ENCODE assay signal across 14 cellular contexts in the genomic region with DNA sequence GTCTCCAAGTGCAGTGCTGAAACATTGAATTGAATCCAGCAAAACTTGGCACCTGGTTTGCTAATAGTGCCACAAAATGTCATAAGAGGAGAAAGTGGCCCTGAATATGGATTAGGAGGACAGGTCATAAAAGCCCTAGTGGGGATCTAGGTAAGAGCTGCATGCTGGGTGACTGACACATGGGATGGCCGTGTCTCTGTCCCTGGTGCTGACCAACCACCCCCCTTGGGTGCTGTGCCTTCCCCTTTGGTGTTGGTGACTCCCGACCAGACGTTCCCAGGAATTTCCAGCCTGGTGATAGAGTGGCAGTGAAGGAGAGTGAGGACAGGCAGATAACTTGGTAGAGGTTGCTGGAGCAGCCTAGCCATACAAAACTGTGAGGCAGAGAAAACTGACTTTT.
A peak's percentile ranks its signal among the peaks of the same experiment; 100 is the strongest.
DNase-seq lines count a peak whose midpoint lies in the region; ATAC-seq and TF ChIP-seq lines count a peak whose summit lies in the region.
"Had no signal": no experiment of that assay in that cellular context is flagged by ENCODE, and none has a peak within 500 bp of the region (broad histone marks: within the 10 kb centered on the region; RNA-seq: fewer than 3 reads in every experiment).

No MANE protein-coding gene starts in this region.

- no peak overlapping the region for H2AFZ ChIP-seq in smooth muscle cell (ENCODE audit: low read depth)

- H3K4me3 ChIP-seq in RWPE2 (ENCODE audit: severe bottlenecking) (no peak overlapping the region), smooth muscle cell (no peak overlapping the region)

- no peak overlapping the region for H3K9ac ChIP-seq in smooth muscle cell (ENCODE audit: low read depth)

- H3K79me2 ChIP-seq in smooth muscle cell (ENCODE audit: low read depth): no peaks in the 10 kb centered on the region

- WGBS in smooth muscle cell (ENCODE audit: low lambda C conversion rate): 50% methylated on average over 3 of the region's 3 CpGs

- H3K36me3 Mint-ChIP-seq in activated CD4-positive, alpha-beta memory T cell treated with anti-CD3 and anti-CD28 coated beads for 36 hours: no peaks in the 10 kb centered on the region
- no peaks in the 10 kb centered on the region for H3K36me3 Mint-ChIP-seq in activated CD4-positive, alpha-beta memory T cell treated with anti-CD3 and anti-CD28 coated beads, Interleukin-2, amount 10 ng/mL, durations not matched to agents 7 days and 5 days (ENCODE audit: low read depth)

- H3K27me3 ChIP-seq in RWPE2 (ENCODE audit: insufficient read depth, poor library complexity, severe bottlenecking) (no peaks in the 10 kb centered on the region), smooth muscle cell (ENCODE audit: low read depth) (no peaks in the 10 kb centered on the region)

- ATAC-seq in RWPE2 (ENCODE audit: low read depth) (peak; percentile 53; the same call in 1 of the 3 replicates), HG03196 (IDR thresholded peaks at IDR 0.05; ENCODE audit: unreplicated experiment) (no peak)
- ATAC-seq: Panc1, T-helper 17 cell had no signal

- no peaks in the 10 kb centered on the region for H4K20me1 ChIP-seq in smooth muscle cell (ENCODE audit: low read depth)

- H3K9me3 ChIP-seq in RWPE2 (ENCODE audit: severe bottlenecking) (no peaks in the 10 kb centered on the region), smooth muscle cell (replicated peaks; ENCODE audit: low read depth) (no peaks in the 10 kb centered on the region)

- peak; percentile 10 for DNase-seq in activated CD4-positive, alpha-beta memory T cell treated with anti-CD3 and anti-CD28 coated beads for 36 hours
- DNase-seq in activated CD4-positive, alpha-beta memory T cell treated with anti-CD3 and anti-CD28 coated beads, Interleukin-2, amount 10 ng/mL, durations not matched to agents 7 days and 5 days: no peak
- DNase-seq in HEK293T (ENCODE audit: extremely low spot score) (no peak), RWPE2 (ENCODE audit: low spot score) (no peak), kidney tubule cell (ENCODE audit: low spot score) (peak; percentile 14), smooth muscle cell (lab: John Stamatoyannopoulos, UW; ENCODE audit: unreplicated experiment) (no peak), OCI-M1 (lab: John Stamatoyannopoulos, UW) (no peak)
- DNase-seq: activated CD4-positive, alpha-beta T cell treated with anti-CD3 and anti-CD28 coated beads, Interleukin-2, amount 50 U/mL, for 48 hours; activated gamma-delta T cell; foreskin melanocyte; NCI-H446 treated with DMSO at 0.1 percent for 48 hours; T-helper 17 cell had no signal

- TF ChIP-seq CTCF in RWPE2 (IDR thresholded peaks at IDR 0.05; ENCODE audit: poor library complexity, severe bottlenecking): no peak
- no peak for TF ChIP-seq CTCF in smooth muscle cell (IDR thresholded peaks at IDR 0.05; ENCODE audit: borderline replicate concordance, insufficient read depth, poor library complexity, severe bottlenecking)

- intact Hi-C loops in activated CD4-positive, alpha-beta memory T cell treated with anti-CD3 and anti-CD28 coated beads for 36 hours (cut with micrococcal nuclease): no loop called here

- CTCF ChIA-PET in activated CD4-positive, alpha-beta memory T cell treated with anti-CD3 and anti-CD28 coated beads for 36 hours (lab: Charles Lee): no interaction called here
- CTCF ChIA-PET in activated CD4-positive, alpha-beta memory T cell treated with anti-CD3 and anti-CD28 coated beads, Interleukin-2, amount 10 ng/mL, durations not matched to agents 7 days and 5 days (lab: Charles Lee): no interaction called here
- CTCF ChIA-PET in HEK293T (lab: Yijun Ruan, JAX): no interaction called here

- H3K4me1 ChIP-seq in RWPE2 (ENCODE audit: insufficient read depth, poor library complexity, severe bottlenecking) (no peaks in the 10 kb centered on the region), smooth muscle cell (ENCODE audit: low read depth) (peaks cover under 1% of the 10 kb centered on the region)

- no peak overlapping the region for H3K27ac ChIP-seq in RWPE2 (ENCODE audit: poor library complexity, severe bottlenecking)
- no peak overlapping the region for H3K27ac ChIP-seq in smooth muscle cell (ENCODE audit: low read depth)

- H3K36me3 ChIP-seq in RWPE2 (ENCODE audit: low read depth): no peaks in the 10 kb centered on the region
- H3K36me3 ChIP-seq in smooth muscle cell (ENCODE audit: low read depth): no peaks in the 10 kb centered on the region

- H3K27me3 Mint-ChIP-seq in activated CD4-positive, alpha-beta memory T cell treated with anti-CD3 and anti-CD28 coated beads for 36 hours: no peaks in the 10 kb centered on the region
- H3K27me3 Mint-ChIP-seq in activated CD4-positive, alpha-beta memory T cell treated with anti-CD3 and anti-CD28 coated beads, Interleukin-2, amount 10 ng/mL, durations not matched to agents 7 days and 5 days: no peaks in the 10 kb centered on the region
- H3K27me3 Mint-ChIP-seq: T-helper 17 cell had no signal

- no peaks in the 10 kb centered on the region for H3K9me3 Mint-ChIP-seq in activated CD4-positive, alpha-beta memory T cell treated with anti-CD3 and anti-CD28 coated beads for 36 hours
- H3K9me3 Mint-ChIP-seq in activated CD4-positive, alpha-beta memory T cell treated with anti-CD3 and anti-CD28 coated beads, Interleukin-2, amount 10 ng/mL, durations not matched to agents 7 days and 5 days: peaks cover 3% of the 10 kb centered on the region

- POLR2A ChIA-PET in activated CD4-positive, alpha-beta memory T cell treated with anti-CD3 and anti-CD28 coated beads for 36 hours (lab: Charles Lee): no interaction called here
- POLR2A ChIA-PET in activated CD4-positive, alpha-beta memory T cell treated with anti-CD3 and anti-CD28 coated beads, Interleukin-2, amount 10 ng/mL, durations not matched to agents 7 days and 5 days (lab: Charles Lee): no interaction called here
- POLR2A ChIA-PET in HEK293T (lab: Yijun Ruan, JAX): no interaction called here

- no peak overlapping the region for H3K4me2 ChIP-seq in smooth muscle cell

- no peaks in the 10 kb centered on the region for H3F3A ChIP-seq in smooth muscle cell (ENCODE audit: low read depth)

- no peak overlapping the region for H3K4me3 Mint-ChIP-seq in activated CD4-positive, alpha-beta memory T cell treated with anti-CD3 and anti-CD28 coated beads for 36 hours
- no peak overlapping the region for H3K4me3 Mint-ChIP-seq in activated CD4-positive, alpha-beta memory T cell treated with anti-CD3 and anti-CD28 coated beads, Interleukin-2, amount 10 ng/mL, durations not matched to agents 7 days and 5 days
- H3K4me3 Mint-ChIP-seq: T-helper 17 cell had no signal

- no peaks in the 10 kb centered on the region for H3K4me1 Mint-ChIP-seq in activated CD4-positive, alpha-beta memory T cell treated with anti-CD3 and anti-CD28 coated beads for 36 hours (ENCODE audit: low read depth)
- H3K4me1 Mint-ChIP-seq in activated CD4-positive, alpha-beta memory T cell treated with anti-CD3 and anti-CD28 coated beads, Interleukin-2, amount 10 ng/mL, durations not matched to agents 7 days and 5 days: no peaks in the 10 kb centered on the region
- H3K4me1 Mint-ChIP-seq: T-helper 17 cell had no signal

- H3K27ac Mint-ChIP-seq in activated CD4-positive, alpha-beta memory T cell treated with anti-CD3 and anti-CD28 coated beads for 36 hours: no peak overlapping the region
- no peak overlapping the region for H3K27ac Mint-ChIP-seq in activated CD4-positive, alpha-beta memory T cell treated with anti-CD3 and anti-CD28 coated beads, Interleukin-2, amount 10 ng/mL, durations not matched to agents 7 days and 5 days
- H3K27ac Mint-ChIP-seq: T-helper 17 cell had no signal

TF ChIP-seq in HEK293T, 16 proteins besides CTCF, POLR2A, EP300 and RAD21:
- TF ChIP-seq ARNT (IDR thresholded peaks at IDR 0.05): no peak
- no peak for TF ChIP-seq FOXA1 (IDR thresholded peaks at IDR 0.05)
- TF ChIP-seq, protein P1, sequence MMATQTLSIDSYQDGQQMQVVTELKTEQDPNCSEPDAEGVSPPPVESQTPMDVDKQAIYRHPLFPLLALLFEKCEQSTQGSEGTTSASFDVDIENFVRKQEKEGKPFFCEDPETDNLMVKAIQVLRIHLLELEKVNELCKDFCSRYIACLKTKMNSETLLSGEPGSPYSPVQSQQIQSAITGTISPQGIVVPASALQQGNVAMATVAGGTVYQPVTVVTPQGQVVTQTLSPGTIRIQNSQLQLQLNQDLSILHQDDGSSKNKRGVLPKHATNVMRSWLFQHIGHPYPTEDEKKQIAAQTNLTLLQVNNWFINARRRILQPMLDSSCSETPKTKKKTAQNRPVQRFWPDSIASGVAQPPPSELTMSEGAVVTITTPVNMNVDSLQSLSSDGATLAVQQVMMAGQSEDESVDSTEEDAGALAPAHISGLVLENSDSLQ (IDR thresholded peaks at IDR 0.05): peak; percentile 32; the same call in 1 of the 2 replicates
TF ChIP-seq in HEK293T: peak in this region for 1.

Comparison
In these comparisons a context has a peak if more than half of its experiments do, and no peak if none do; other contexts are left out.
1. DNase-seq: peak in activated CD4-positive, alpha-beta memory T cell treated with anti-CD3 and anti-CD28 coated beads for 36 hours (single experiment) and kidney tubule cell (single experiment); none in activated CD4-positive, alpha-beta memory T cell treated with anti-CD3 and anti-CD28 coated beads, Interleukin-2, amount 10 ng/mL, durations not matched to agents 7 days and 5 days (single experiment), HEK293T (single experiment), RWPE2 (single experiment), smooth muscle cell (single experiment) and OCI-M1 (single experiment).